Comparison of ENCODE assay signal across 31 cellular contexts in the genomic region with DNA sequence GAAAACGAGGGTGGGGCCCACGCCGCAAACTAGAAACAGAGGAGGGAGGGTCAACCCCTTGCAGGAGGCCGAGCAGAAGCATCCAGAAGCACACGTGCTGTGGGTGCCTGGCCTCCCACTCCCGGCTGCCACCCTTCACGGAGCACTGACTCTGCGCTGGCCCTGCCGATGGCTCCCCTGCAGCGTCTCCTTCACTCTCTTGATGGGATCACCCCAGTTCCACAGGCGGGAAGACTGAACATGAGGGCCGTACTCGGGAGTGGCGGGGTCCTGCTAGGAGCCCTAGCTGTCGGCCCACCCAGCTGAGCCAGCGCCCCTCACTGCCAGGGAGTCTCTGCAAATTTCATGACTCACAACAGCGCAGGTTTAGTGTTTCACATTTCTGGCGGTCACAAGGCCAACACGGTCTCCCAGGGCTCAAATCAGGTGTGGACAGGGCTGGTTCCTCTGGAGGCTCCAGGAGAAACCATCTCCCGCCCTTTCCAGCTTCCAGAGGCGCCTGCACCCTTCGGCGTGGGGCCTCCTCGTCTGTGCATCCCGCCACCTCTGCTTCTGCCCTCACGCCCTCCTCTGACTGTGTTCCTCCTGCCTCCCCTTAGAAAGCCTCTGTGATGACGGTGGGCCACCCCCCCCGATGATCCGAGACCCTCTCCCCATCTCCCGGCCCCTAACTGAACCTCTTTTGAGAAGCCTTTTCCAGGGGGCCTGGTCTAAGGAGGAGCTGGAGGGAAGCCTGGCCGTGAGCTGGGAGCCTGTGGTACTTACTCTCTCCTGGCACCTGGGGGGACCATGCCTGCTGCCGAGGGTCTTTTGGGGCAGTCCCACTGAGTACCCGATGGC. TPM values are rescaled to one million over a fixed set of nuclear protein-coding genes. Genes with fewer than 3 reads are reported as not detected.
"Had no signal": no experiment of that assay in that cellular context is flagged by ENCODE, and none has a peak within 500 bp of the region (broad histone marks: within the 10 kb centered on the region; RNA-seq: fewer than 3 reads in every experiment).

No MANE protein-coding gene starts in this region.

- H3K36me3 Mint-ChIP-seq: activated CD4-positive, alpha-beta memory T cell treated with anti-CD3 and anti-CD28 coated beads for 36 hours; IgD-negative memory B cell had no signal

- H3K27ac ChIP-seq: breast epithelium, SK-N-MC, VCaP had no signal

- H3K4me3 ChIP-seq: breast epithelium, SK-N-MC had no signal

- DNase-seq: activated CD4-positive, alpha-beta memory T cell treated with anti-CD3 and anti-CD28 coated beads for 36 hours; activated CD4-positive, alpha-beta T cell treated with anti-CD3 and anti-CD28 coated beads, Interleukin-2, amount 10 ng/mL, durations not matched to agents 7 days and 5 days; activated CD4-positive, CD25-positive, alpha-beta regulatory T cell; activated CD8-positive, alpha-beta memory T cell treated with anti-CD3 and anti-CD28 coated beads for 24 hours; activated naive CD4-positive, alpha-beta T cell treated with anti-CD3 and anti-CD28 coated beads, Interleukin-2, amount 50 U/mL, for 16 hours; activated T-cell treated with anti-CD3 and anti-CD28 coated beads, Interleukin-2, amount 50 U/mL, for 48 hours; KG1; NCI-H1092 treated with DMSO at 0.1 percent for 48 hours; NCI-H1417 treated with DMSO at 0.1 percent for 48 hours; NCI-H1694; NCI-H2029; NCI-H2107; NCI-H2171 treated with DMSO at 0.1 percent for 48 hours; NCI-H226; NCI-H526 treated with DMSO at 0.1 percent for 48 hours; NCI-H82; OCI-M1; RPMI8226; T-helper 1 cell had no signal

- ATAC-seq: activated T-helper 17 cell treated with anti-CD3 and anti-CD28 coated beads, Interleukin-2, amount 50 U/mL, for 72 hours; Panc1; Right ventricle myocardium inferior had no signal

- H3K36me3 ChIP-seq: breast epithelium had no signal

- H3K27me3 Mint-ChIP-seq: activated CD4-positive, alpha-beta memory T cell treated with anti-CD3 and anti-CD28 coated beads for 36 hours; activated CD4-positive, alpha-beta T cell treated with anti-CD3 and anti-CD28 coated beads, Interleukin-2, amount 10 ng/mL, durations not matched to agents 7 days and 5 days; activated T-helper 17 cell treated with anti-CD3 and anti-CD28 coated beads, Interleukin-2, amount 50 U/mL, for 72 hours; IgD-negative memory B cell had no signal

- H3K4me3 Mint-ChIP-seq: activated CD4-positive, alpha-beta memory T cell treated with anti-CD3 and anti-CD28 coated beads for 36 hours; activated CD4-positive, alpha-beta T cell treated with anti-CD3 and anti-CD28 coated beads, Interleukin-2, amount 10 ng/mL, durations not matched to agents 7 days and 5 days; activated T-helper 17 cell treated with anti-CD3 and anti-CD28 coated beads, Interleukin-2, amount 50 U/mL, for 72 hours; IgD-negative memory B cell had no signal

- H3K9me3 Mint-ChIP-seq: activated CD4-positive, alpha-beta memory T cell treated with anti-CD3 and anti-CD28 coated beads for 36 hours; activated CD4-positive, alpha-beta T cell treated with anti-CD3 and anti-CD28 coated beads, Interleukin-2, amount 10 ng/mL, durations not matched to agents 7 days and 5 days; activated T-helper 17 cell treated with anti-CD3 and anti-CD28 coated beads, Interleukin-2, amount 50 U/mL, for 72 hours; IgD-negative memory B cell had no signal

- H3K4me1 ChIP-seq: breast epithelium had no signal

- H3K9me3 ChIP-seq: breast epithelium had no signal

- H3K27me3 ChIP-seq: breast epithelium had no signal

- H3K27ac Mint-ChIP-seq: activated CD4-positive, alpha-beta memory T cell treated with anti-CD3 and anti-CD28 coated beads for 36 hours; activated CD4-positive, alpha-beta T cell treated with anti-CD3 and anti-CD28 coated beads, Interleukin-2, amount 10 ng/mL, durations not matched to agents 7 days and 5 days; activated T-helper 17 cell treated with anti-CD3 and anti-CD28 coated beads, Interleukin-2, amount 50 U/mL, for 72 hours had no signal

- H3K4me1 Mint-ChIP-seq: activated CD4-positive, alpha-beta T cell treated with anti-CD3 and anti-CD28 coated beads, Interleukin-2, amount 10 ng/mL, durations not matched to agents 7 days and 5 days; activated T-helper 17 cell treated with anti-CD3 and anti-CD28 coated beads, Interleukin-2, amount 50 U/mL, for 72 hours had no signal

RNA-seq across cellular contexts. Expression of gene PTX4, which starts 2.0 kb away (rescaled TPM):
- total RNA-seq: activated CD4-positive, alpha-beta memory T cell treated with anti-CD3 and anti-CD28 coated beads for 36 hours; activated CD4-positive, alpha-beta T cell treated with anti-CD3 and anti-CD28 coated beads, Interleukin-2, amount 10 ng/mL, durations not matched to agents 7 days and 5 days; activated T-helper 17 cell treated with anti-CD3 and anti-CD28 coated beads, Interleukin-2, amount 50 U/mL, for 72 hours; breast epithelium; LHCN-M2; MCF 10A; Right ventricle myocardium inferior; T-helper 2 cell treated with Interferon-gamma antibody and Interleukin-4, amounts not matched to agents 100 ng/mL and 5 ng/mL, for 36 hours had no signal
- polyA plus RNA-seq: aorta, IgD-negative memory B cell had no signal

RNA-seq across cellular contexts. Expression of gene TMEM204, which starts 46.7 kb away (rescaled TPM):
- total RNA-seq: LHCN-M2, MCF 10A, NCI-H460 had no signal
